Comparison of ENCODE assay signal across 2 cellular contexts in genomic region chr19:10223488-10224213, GRCh38.
TF ChIP-seq lines count a peak whose summit lies in the region.

No MANE protein-coding gene starts in this region.

TF ChIP-seq in GM23338, 12 proteins besides CTCF, POLR2A, EP300 and RAD21:
- TF ChIP-seq EZH2phosphoT487 (IDR thresholded peaks at IDR 0.05; ENCODE audit: unreplicated experiment) (no peak), POLR2AphosphoS5 (IDR thresholded peaks at IDR 0.05; ENCODE audit: low read depth) (no peak), ZNF331 (CRISPR knock-in tag; IDR thresholded peaks at IDR 0.05; ENCODE audit: low read depth) (no peak), JUNB (IDR thresholded peaks at IDR 0.05; ENCODE audit: unreplicated experiment) (no peak), ZNF462 (CRISPR knock-in tag; IDR thresholded peaks at IDR 0.05) (no peak), NANOG (IDR thresholded peaks at IDR 0.05; ENCODE audit: borderline replicate concordance) (no peak), ZNF114 (CRISPR knock-in tag; IDR thresholded peaks at IDR 0.05) (no peak), REST (IDR thresholded peaks at IDR 0.05; ENCODE audit: unreplicated experiment) (no peak), EZH2 (IDR thresholded peaks at IDR 0.05; ENCODE audit: low read depth, unreplicated experiment) (no peak), STAT1 (IDR thresholded peaks at IDR 0.05; ENCODE audit: unreplicated experiment) (no peak), CREB1 (CRISPR knock-in tag; IDR thresholded peaks at IDR 0.05; ENCODE audit: low read depth) (no peak)
- TF ChIP-seq, protein P1, sequence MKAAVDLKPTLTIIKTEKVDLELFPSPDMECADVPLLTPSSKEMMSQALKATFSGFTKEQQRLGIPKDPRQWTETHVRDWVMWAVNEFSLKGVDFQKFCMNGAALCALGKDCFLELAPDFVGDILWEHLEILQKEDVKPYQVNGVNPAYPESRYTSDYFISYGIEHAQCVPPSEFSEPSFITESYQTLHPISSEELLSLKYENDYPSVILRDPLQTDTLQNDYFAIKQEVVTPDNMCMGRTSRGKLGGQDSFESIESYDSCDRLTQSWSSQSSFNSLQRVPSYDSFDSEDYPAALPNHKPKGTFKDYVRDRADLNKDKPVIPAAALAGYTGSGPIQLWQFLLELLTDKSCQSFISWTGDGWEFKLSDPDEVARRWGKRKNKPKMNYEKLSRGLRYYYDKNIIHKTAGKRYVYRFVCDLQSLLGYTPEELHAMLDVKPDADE (IDR thresholded peaks at IDR 0.05), result no peak

TF ChIP-seq in GM12878, 131 proteins besides CTCF, POLR2A, EP300 and RAD21:
- TF ChIP-seq, protein P2, sequence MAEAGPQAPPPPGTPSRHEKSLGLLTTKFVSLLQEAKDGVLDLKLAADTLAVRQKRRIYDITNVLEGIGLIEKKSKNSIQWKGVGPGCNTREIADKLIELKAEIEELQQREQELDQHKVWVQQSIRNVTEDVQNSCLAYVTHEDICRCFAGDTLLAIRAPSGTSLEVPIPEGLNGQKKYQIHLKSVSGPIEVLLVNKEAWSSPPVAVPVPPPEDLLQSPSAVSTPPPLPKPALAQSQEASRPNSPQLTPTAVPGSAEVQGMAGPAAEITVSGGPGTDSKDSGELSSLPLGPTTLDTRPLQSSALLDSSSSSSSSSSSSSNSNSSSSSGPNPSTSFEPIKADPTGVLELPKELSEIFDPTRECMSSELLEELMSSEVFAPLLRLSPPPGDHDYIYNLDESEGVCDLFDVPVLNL (IDR thresholded peaks at IDR 0.05; ENCODE audit: low read depth, low read length), result no peak
- TF ChIP-seq TBL1XR1 (IDR thresholded peaks at IDR 0.05; ENCODE audit: low read depth, low read length), result no peak
- no peak for TF ChIP-seq ZNF217 (IDR thresholded peaks at IDR 0.05)
- TF ChIP-seq ZNF207 (IDR thresholded peaks at IDR 0.05; ENCODE audit: borderline replicate concordance), result no peak
- TF ChIP-seq NFIC (IDR thresholded peaks at IDR 0.05; ENCODE audit: low read depth, low read length), result no peak
- TF ChIP-seq, protein P3, sequence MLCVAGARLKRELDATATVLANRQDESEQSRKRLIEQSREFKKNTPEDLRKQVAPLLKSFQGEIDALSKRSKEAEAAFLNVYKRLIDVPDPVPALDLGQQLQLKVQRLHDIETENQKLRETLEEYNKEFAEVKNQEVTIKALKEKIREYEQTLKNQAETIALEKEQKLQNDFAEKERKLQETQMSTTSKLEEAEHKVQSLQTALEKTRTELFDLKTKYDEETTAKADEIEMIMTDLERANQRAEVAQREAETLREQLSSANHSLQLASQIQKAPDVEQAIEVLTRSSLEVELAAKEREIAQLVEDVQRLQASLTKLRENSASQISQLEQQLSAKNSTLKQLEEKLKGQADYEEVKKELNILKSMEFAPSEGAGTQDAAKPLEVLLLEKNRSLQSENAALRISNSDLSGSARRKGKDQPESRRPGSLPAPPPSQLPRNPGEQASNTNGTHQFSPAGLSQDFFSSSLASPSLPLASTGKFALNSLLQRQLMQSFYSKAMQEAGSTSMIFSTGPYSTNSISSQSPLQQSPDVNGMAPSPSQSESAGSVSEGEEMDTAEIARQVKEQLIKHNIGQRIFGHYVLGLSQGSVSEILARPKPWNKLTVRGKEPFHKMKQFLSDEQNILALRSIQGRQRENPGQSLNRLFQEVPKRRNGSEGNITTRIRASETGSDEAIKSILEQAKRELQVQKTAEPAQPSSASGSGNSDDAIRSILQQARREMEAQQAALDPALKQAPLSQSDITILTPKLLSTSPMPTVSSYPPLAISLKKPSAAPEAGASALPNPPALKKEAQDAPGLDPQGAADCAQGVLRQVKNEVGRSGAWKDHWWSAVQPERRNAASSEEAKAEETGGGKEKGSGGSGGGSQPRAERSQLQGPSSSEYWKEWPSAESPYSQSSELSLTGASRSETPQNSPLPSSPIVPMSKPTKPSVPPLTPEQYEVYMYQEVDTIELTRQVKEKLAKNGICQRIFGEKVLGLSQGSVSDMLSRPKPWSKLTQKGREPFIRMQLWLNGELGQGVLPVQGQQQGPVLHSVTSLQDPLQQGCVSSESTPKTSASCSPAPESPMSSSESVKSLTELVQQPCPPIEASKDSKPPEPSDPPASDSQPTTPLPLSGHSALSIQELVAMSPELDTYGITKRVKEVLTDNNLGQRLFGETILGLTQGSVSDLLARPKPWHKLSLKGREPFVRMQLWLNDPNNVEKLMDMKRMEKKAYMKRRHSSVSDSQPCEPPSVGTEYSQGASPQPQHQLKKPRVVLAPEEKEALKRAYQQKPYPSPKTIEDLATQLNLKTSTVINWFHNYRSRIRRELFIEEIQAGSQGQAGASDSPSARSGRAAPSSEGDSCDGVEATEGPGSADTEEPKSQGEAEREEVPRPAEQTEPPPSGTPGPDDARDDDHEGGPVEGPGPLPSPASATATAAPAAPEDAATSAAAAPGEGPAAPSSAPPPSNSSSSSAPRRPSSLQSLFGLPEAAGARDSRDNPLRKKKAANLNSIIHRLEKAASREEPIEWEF (IDR thresholded peaks at IDR 0.05; ENCODE audit: insufficient replicate concordance, low read depth, low read length), result no peak
- TF ChIP-seq SMAD1 (IDR thresholded peaks at IDR 0.05; ENCODE audit: low read depth, partially characterized antibody), result no peak
- no peak for TF ChIP-seq MAX (IDR thresholded peaks at IDR 0.05; ENCODE audit: low read depth, low read length)
- TF ChIP-seq ZZZ3 (IDR thresholded peaks at IDR 0.05; ENCODE audit: control insufficient read depth, insufficient read length, low read depth), result no peak
- no peak for TF ChIP-seq SIN3A (IDR thresholded peaks at IDR 0.05; ENCODE audit: low read depth, low read length)
- TF ChIP-seq MYC (IDR thresholded peaks at IDR 0.05; ENCODE audit: insufficient read depth, insufficient read length, insufficient replicate concordance, low read length, severe bottlenecking), result no peak
- TF ChIP-seq HSF1 (IDR thresholded peaks at IDR 0.05; ENCODE audit: low read depth, low read length), result no peak
